8 cellular contexts compared by ENCODE assay signal in genomic region chr1:160169553-160170399, GRCh38. TPM values are rescaled to one million over a fixed set of nuclear protein-coding genes. Genes with fewer than 3 reads are reported as not detected.
DNase-seq lines count a peak whose midpoint lies in the region; ATAC-seq lines count a peak whose summit lies in the region.

No MANE protein-coding gene starts in this region.

- no peak overlapping the region for H3K4me3 Mint-ChIP-seq in activated T-cell treated with anti-CD3 and anti-CD28 coated beads, Interleukin-2, amount 50 U/mL, for 24 hours
- H3K4me3 Mint-ChIP-seq in activated T-cell treated with anti-CD3 and anti-CD28 coated beads, Interleukin-2, amount 50 U/mL, for 4 hours, result no peak overlapping the region
- no peak overlapping the region for H3K4me3 Mint-ChIP-seq in stimulated activated effector memory CD8-positive, alpha-beta T cell treated with anti-CD3 and anti-CD28 coated beads, Interleukin-12 subunit alpha, Interleukin-12 subunit beta, amount 100 ng/mL, for 72 hours

- H3K27me3 Mint-ChIP-seq in activated T-cell treated with anti-CD3 and anti-CD28 coated beads, Interleukin-2, amount 50 U/mL, for 24 hours, result peaks cover 32% of the 10 kb centered on the region
- H3K27me3 Mint-ChIP-seq in activated T-cell treated with anti-CD3 and anti-CD28 coated beads, Interleukin-2, amount 50 U/mL, for 4 hours (ENCODE audit: low read depth), result peaks cover 17% of the 10 kb centered on the region

- intact Hi-C loops in Right ventricle myocardium inferior (cut with DNase I), result no loop called here

- DNase-seq in activated T-cell treated with anti-CD3 and anti-CD28 coated beads, Interleukin-2, amount 50 U/mL, for 24 hours, result no peak
- no peak for DNase-seq in activated T-cell treated with anti-CD3 and anti-CD28 coated beads, Interleukin-2, amount 50 U/mL, for 1 hour
- no peak for DNase-seq in activated T-cell treated with anti-CD3 and anti-CD28 coated beads, Interleukin-2, amount 50 U/mL, for 4 hours
- DNase-seq in stimulated activated effector memory CD8-positive, alpha-beta T cell treated with anti-CD3 and anti-CD28 coated beads, Interleukin-12 subunit alpha, Interleukin-12 subunit beta, amount 100 ng/mL, for 72 hours (ENCODE audit: low spot score in 2 of 2), result peak in 1 of 2 donors; percentile 67
- DNase-seq in DMS114 treated with DMSO at 0.1 percent for 48 hours (lab: John Stamatoyannopoulos, UW; ENCODE audit: unreplicated experiment), result no peak
- DNase-seq in NCI-H128 (lab: John Stamatoyannopoulos, UW; ENCODE audit: unreplicated experiment), result no peak
- no peak for DNase-seq in Right ventricle myocardium inferior (ENCODE audit: missing footprints)

- peaks cover 28% of the 10 kb centered on the region for H3K4me1 Mint-ChIP-seq in activated T-cell treated with anti-CD3 and anti-CD28 coated beads, Interleukin-2, amount 50 U/mL, for 24 hours (ENCODE audit: low read depth)
- peaks cover 9% of the 10 kb centered on the region for H3K4me1 Mint-ChIP-seq in activated T-cell treated with anti-CD3 and anti-CD28 coated beads, Interleukin-2, amount 50 U/mL, for 4 hours (ENCODE audit: low read depth)
- H3K4me1 Mint-ChIP-seq in stimulated activated effector memory CD8-positive, alpha-beta T cell treated with anti-CD3 and anti-CD28 coated beads, Interleukin-12 subunit alpha, Interleukin-12 subunit beta, amount 100 ng/mL, for 72 hours, result peaks cover 19% of the 10 kb centered on the region

- ATAC-seq in HG03457 (IDR thresholded peaks at IDR 0.05; ENCODE audit: unreplicated experiment) (peak; percentile 55), Right ventricle myocardium inferior (no peak)
- peak; percentile 49 for ATAC-seq in activated T-cell treated with anti-CD3 and anti-CD28 coated beads, Interleukin-2, amount 50 U/mL, for 4 hours
- peak; percentile 86 for ATAC-seq in stimulated activated effector memory CD8-positive, alpha-beta T cell treated with anti-CD3 and anti-CD28 coated beads, Interleukin-12 subunit alpha, Interleukin-12 subunit beta, amount 100 ng/mL, for 72 hours

- no peaks in the 10 kb centered on the region for H3K9me3 Mint-ChIP-seq in activated T-cell treated with anti-CD3 and anti-CD28 coated beads, Interleukin-2, amount 50 U/mL, for 24 hours
- H3K9me3 Mint-ChIP-seq in activated T-cell treated with anti-CD3 and anti-CD28 coated beads, Interleukin-2, amount 50 U/mL, for 4 hours, result no peaks in the 10 kb centered on the region
- no peaks in the 10 kb centered on the region for H3K9me3 Mint-ChIP-seq in stimulated activated effector memory CD8-positive, alpha-beta T cell treated with anti-CD3 and anti-CD28 coated beads, Interleukin-12 subunit alpha, Interleukin-12 subunit beta, amount 100 ng/mL, for 72 hours

- peak overlapping the region; percentile 32 for H3K27ac Mint-ChIP-seq in activated T-cell treated with anti-CD3 and anti-CD28 coated beads, Interleukin-2, amount 50 U/mL, for 24 hours
- H3K27ac Mint-ChIP-seq in stimulated activated effector memory CD8-positive, alpha-beta T cell treated with anti-CD3 and anti-CD28 coated beads, Interleukin-12 subunit alpha, Interleukin-12 subunit beta, amount 100 ng/mL, for 72 hours, result peak overlapping the region; percentile 35

- H3K36me3 Mint-ChIP-seq in activated T-cell treated with anti-CD3 and anti-CD28 coated beads, Interleukin-2, amount 50 U/mL, for 24 hours (ENCODE audit: low read depth), result no peaks in the 10 kb centered on the region
- no peaks in the 10 kb centered on the region for H3K36me3 Mint-ChIP-seq in activated T-cell treated with anti-CD3 and anti-CD28 coated beads, Interleukin-2, amount 50 U/mL, for 4 hours (ENCODE audit: insufficient read depth)
- no peaks in the 10 kb centered on the region for H3K36me3 Mint-ChIP-seq in stimulated activated effector memory CD8-positive, alpha-beta T cell treated with anti-CD3 and anti-CD28 coated beads, Interleukin-12 subunit alpha, Interleukin-12 subunit beta, amount 100 ng/mL, for 72 hours

RNA-seq across cellular contexts. Expression of gene ATP1A4, which starts 18.4 kb away (rescaled TPM):
- total RNA-seq in activated T-cell treated with anti-CD3 and anti-CD28 coated beads, Interleukin-2, amount 50 U/mL, for 4 hours, result not detected
- not detected for total RNA-seq in Right ventricle myocardium inferior

RNA-seq across cellular contexts. Expression of gene CASQ1, which starts 20.6 kb away (rescaled TPM):
- total RNA-seq in activated T-cell treated with anti-CD3 and anti-CD28 coated beads, Interleukin-2, amount 50 U/mL, for 4 hours, result not detected
- total RNA-seq in Right ventricle myocardium inferior, result 27.0 TPM

RNA-seq across cellular contexts. Expression of gene PEA15, which starts 35.4 kb away (rescaled TPM):
- 10 to 100 TPM; 83.2 to 99.6 (median 83.7) TPM for total RNA-seq in activated T-cell treated with anti-CD3 and anti-CD28 coated beads, Interleukin-2, amount 50 U/mL, for 4 hours
- total RNA-seq in Right ventricle myocardium inferior, result 283 TPM

RNA-seq across cellular contexts. Expression of gene ATP1A2, which starts 54.2 kb away (rescaled TPM):
- not detected for total RNA-seq in activated T-cell treated with anti-CD3 and anti-CD28 coated beads, Interleukin-2, amount 50 U/mL, for 4 hours
- 209 TPM for total RNA-seq in Right ventricle myocardium inferior

Comparison
In these comparisons a context has a peak if more than half of its experiments do, and no peak if none do; other contexts are left out.
1. RNA of gene CASQ1, which starts 20.6 kb away (total RNA-seq): 27.0 TPM in Right ventricle myocardium inferior (single experiment); not detected in activated T-cell treated with anti-CD3 and anti-CD28 coated beads, Interleukin-2, amount 50 U/mL, for 4 hours; every median in the first group is over 10 times any median in the second.